Comparison of ENCODE assay signal across 8 cellular contexts in genomic region chr1:1746566-1746909, GRCh38. TPM values are rescaled to one million over a fixed set of nuclear protein-coding genes. Genes with fewer than 3 reads are reported as not detected.
A peak's percentile ranks its signal among the peaks of the same experiment; 100 is the strongest.
DNase-seq lines count a peak whose midpoint lies in the region; ATAC-seq and TF ChIP-seq lines count a peak whose summit lies in the region.
"Not testable (repeated sequence)": the region's sequence is repeated elsewhere in the genome, so short reads cannot be mapped to it uniquely, and the experiment has no call there.

No MANE protein-coding gene starts in this region.

- H3K9me3 ChIP-seq in RWPE2 (ENCODE audit: severe bottlenecking); adrenal gland (replicated peaks in 1 of 3); right atrium auricular region; upper lobe of right lung: not testable (repeated sequence)

- H3K36me3 Mint-ChIP-seq in osteocyte (ENCODE audit: unreplicated experiment) = not testable (repeated sequence)

- H3K27ac Mint-ChIP-seq in osteocyte (ENCODE audit: unreplicated experiment) = peak overlapping the region; percentile 34

- H3K4me1 Mint-ChIP-seq in osteocyte (ENCODE audit: unreplicated experiment) = not testable (repeated sequence)

- not testable (repeated sequence) for H3K9me3 Mint-ChIP-seq in osteocyte (ENCODE audit: unreplicated experiment)

- H3K4me1 ChIP-seq in RWPE2 (ENCODE audit: insufficient read depth, poor library complexity, severe bottlenecking); adrenal gland (replicated peaks in 1 of 2); right atrium auricular region; upper lobe of right lung: not testable (repeated sequence)

- not testable (repeated sequence) for DNase-seq in RWPE2 (ENCODE audit: low spot score); adrenal gland; right atrium auricular region (ENCODE audit: low spot score); osteocyte (ENCODE audit: extremely low spot score, unreplicated experiment); upper lobe of right lung

- ATAC-seq in GM18868 (IDR thresholded peaks at IDR 0.05; ENCODE audit: unreplicated experiment) (peak; percentile 80), GM21737 (IDR thresholded peaks at IDR 0.05; ENCODE audit: unreplicated experiment) (peak; percentile 79), HG03135 (IDR thresholded peaks at IDR 0.05; ENCODE audit: unreplicated experiment) (peak; percentile 86), RWPE2 (ENCODE audit: low read depth) (peak; percentile 81), upper lobe of right lung (peak; percentile 91)

- peak; percentile 17 for TF ChIP-seq CTCF in RWPE2 (IDR thresholded peaks at IDR 0.05; ENCODE audit: poor library complexity, severe bottlenecking)
- not testable (repeated sequence) for TF ChIP-seq CTCF in adrenal gland (IDR thresholded peaks at IDR 0.05); right atrium auricular region (IDR thresholded peaks at IDR 0.05); osteocyte (IDR thresholded peaks at IDR 0.05); upper lobe of right lung (IDR thresholded peaks at IDR 0.05)

- not testable (repeated sequence) for H3K27me3 ChIP-seq in RWPE2 (ENCODE audit: insufficient read depth, poor library complexity, severe bottlenecking); adrenal gland; right atrium auricular region; upper lobe of right lung

- intact Hi-C loops in adrenal gland (cut with DNase I); upper lobe of right lung (cut with DNase I): not testable (repeated sequence)

- not testable (repeated sequence) for TF ChIP-seq POLR2A in adrenal gland (IDR thresholded peaks at IDR 0.05)

- peak overlapping the region; percentile 73 for H3K4me3 Mint-ChIP-seq in osteocyte (ENCODE audit: unreplicated experiment)

- H3K27me3 Mint-ChIP-seq in osteocyte (ENCODE audit: unreplicated experiment) = not testable (repeated sequence)

- H3K4me3 ChIP-seq in RWPE2 (ENCODE audit: severe bottlenecking) (peak overlapping the region; percentile 33), adrenal gland (peak overlapping the region in 1 of 4 donors; percentile 70), right atrium auricular region (peak overlapping the region; percentile 60 to 62), upper lobe of right lung (peak overlapping the region; percentile 52)

- not testable (repeated sequence) for H3K36me3 ChIP-seq in RWPE2 (ENCODE audit: low read depth); adrenal gland (replicated peaks in 1 of 2); right atrium auricular region; upper lobe of right lung

- H3K27ac ChIP-seq in RWPE2 (ENCODE audit: poor library complexity, severe bottlenecking) (peak overlapping the region; percentile 75), adrenal gland (peak overlapping the region in 3 of 5 donors; percentile 88 to 94 (median 93)), right atrium auricular region (peak overlapping the region; percentile 89 to 93), upper lobe of right lung (peak overlapping the region; percentile 96)

- WGBS in adrenal gland, 4 donors = no CpG with 5 or more reads among the region's 35 CpGs

RNA-seq across cellular contexts. Expression of gene CDK11A, which starts 22.4 kb away (rescaled TPM):
- total RNA-seq in adrenal gland (10 to 100 TPM in 6 of 8 donors, 1 to 10 TPM in 2; 2.1 to 44.2 (median 25.7) TPM), right atrium auricular region (1 to 10 TPM; 4.3 to 8.2 TPM), osteocyte (44.2 and 51.3 TPM in 2 replicates), upper lobe of right lung (51.7 TPM)
- polyA plus RNA-seq in adrenal gland = 100 to 1,000 TPM in 1 of 3 donors, 10 to 100 TPM in 2; 15.8 to 302 (median 95.8) TPM

RNA-seq across cellular contexts. Expression of gene NADK, which starts 31.7 kb away (rescaled TPM):
- total RNA-seq in adrenal gland (100 to 1,000 TPM; 131 to 195 (median 173) TPM), right atrium auricular region (10 to 100 TPM; 26.5 to 51.5 TPM), osteocyte (75.2 and 84.3 TPM in 2 replicates), upper lobe of right lung (99.2 TPM)
- 100 to 1,000 TPM in 2 of 3 donors, 10 to 100 TPM in 1; 73.0 to 150 (median 102) TPM for polyA plus RNA-seq in adrenal gland

RNA-seq across cellular contexts. Expression of gene SLC35E2B, which starts 53.9 kb away (rescaled TPM):
- total RNA-seq in adrenal gland (10 to 100 TPM; 20.6 to 89.5 (median 51.8) TPM), right atrium auricular region (10 to 100 TPM; 18.4 to 22.1 TPM), osteocyte (84.9 and 85.2 TPM in 2 replicates), upper lobe of right lung (49.8 TPM)
- 10 to 100 TPM; 11.2 to 50.8 (median 37.4) TPM for polyA plus RNA-seq in adrenal gland
